Comparison of ENCODE assay signal across 11 cellular contexts in genomic region chr22:40220316-40221054, GRCh38. TPM values are rescaled to one million over a fixed set of nuclear protein-coding genes. Genes with fewer than 3 reads are reported as not detected.
DNase-seq lines count a peak whose midpoint lies in the region; ATAC-seq, FAIRE-seq and TF ChIP-seq lines count a peak whose summit lies in the region.
"Had no signal": no experiment of that assay in that cellular context is flagged by ENCODE, and none has a peak within 500 bp of the region (broad histone marks: within the 10 kb centered on the region; RNA-seq: fewer than 3 reads in every experiment).

No MANE protein-coding gene starts in this region.

- H3K27ac Mint-ChIP-seq in activated naive CD4-positive, alpha-beta T cell treated with anti-CD3 and anti-CD28 coated beads, Interleukin-2, amount 50 U/mL, for 24 hours = peak overlapping the region; percentile 35
- peak overlapping the region in 4 of 6 donors; percentile 52 to 93 (median 73) for H3K27ac Mint-ChIP-seq in naive B cell

- no peaks in the 10 kb centered on the region for H3K27me3 Mint-ChIP-seq in activated naive CD4-positive, alpha-beta T cell treated with anti-CD3 and anti-CD28 coated beads, Interleukin-2, amount 50 U/mL, for 24 hours
- no peaks in the 10 kb centered on the region for H3K27me3 Mint-ChIP-seq in naive B cell

- intact Hi-C loops in upper lobe of right lung (cut with DNase I) = no loop called here

- no peak for TF ChIP-seq CTCF in upper lobe of right lung (IDR thresholded peaks at IDR 0.05)

- H3K9me3 Mint-ChIP-seq in activated naive CD4-positive, alpha-beta T cell treated with anti-CD3 and anti-CD28 coated beads, Interleukin-2, amount 50 U/mL, for 24 hours = no peaks in the 10 kb centered on the region
- H3K9me3 Mint-ChIP-seq in naive B cell = no peaks in the 10 kb centered on the region

- DNase-seq in activated naive CD4-positive, alpha-beta T cell treated with Interleukin-2 at 50 U/mL for 16 hours = no peak
- DNase-seq in naive B cell (no peak), upper lobe of right lung (no peak), NCI-H2227 treated with DMSO at 0.1 percent for 48 hours (lab: John Stamatoyannopoulos, UW) (no peak), NCI-H526 treated with DMSO at 0.1 percent for 48 hours (lab: John Stamatoyannopoulos, UW) (no peak), NOMO-1 treated with dmso at 0.1 percent for 144 hours (lab: John Stamatoyannopoulos, UW; ENCODE audit: unreplicated experiment) (no peak)
- DNase-seq: cerebellar nuclear complex, GF-D8, NCI-H446 had no signal

- no peaks in the 10 kb centered on the region for H3K36me3 Mint-ChIP-seq in activated naive CD4-positive, alpha-beta T cell treated with anti-CD3 and anti-CD28 coated beads, Interleukin-2, amount 50 U/mL, for 24 hours
- H3K36me3 Mint-ChIP-seq in naive B cell = no peaks in the 10 kb centered on the region

- H3K4me3 Mint-ChIP-seq in activated naive CD4-positive, alpha-beta T cell treated with anti-CD3 and anti-CD28 coated beads, Interleukin-2, amount 50 U/mL, for 24 hours = no peak overlapping the region
- no peak overlapping the region for H3K4me3 Mint-ChIP-seq in naive B cell

- ATAC-seq in naive B cell (ENCODE audit: low read depth in 2 of 2) (no peak), upper lobe of right lung (peak; percentile 57)

- peak overlapping the region; percentile 4 for H3K27ac ChIP-seq in upper lobe of right lung

- H3K4me1 ChIP-seq in upper lobe of right lung = peaks cover 41% of the 10 kb centered on the region

- no peaks in the 10 kb centered on the region for H3K9me3 ChIP-seq in upper lobe of right lung

- H3K4me3 ChIP-seq in upper lobe of right lung = no peak overlapping the region

- peak; percentile 21 for FAIRE-seq in endometrium (lab: Jason Lieb, UNC)

- no peaks in the 10 kb centered on the region for H3K27me3 ChIP-seq in upper lobe of right lung

- H3K36me3 ChIP-seq in upper lobe of right lung = no peaks in the 10 kb centered on the region

- H3K4me1 Mint-ChIP-seq in activated naive CD4-positive, alpha-beta T cell treated with anti-CD3 and anti-CD28 coated beads, Interleukin-2, amount 50 U/mL, for 24 hours = peaks cover 87% of the 10 kb centered on the region
- H3K4me1 Mint-ChIP-seq in naive B cell = peaks cover 62 to 77% (median 67%) of the 10 kb centered on the region in 3 donors

RNA-seq across cellular contexts. Expression of gene TNRC6B, which starts 42.8 kb away (rescaled TPM):
- polyA plus RNA-seq in naive B cell (ENCODE audit: low read depth in 6 of 6) = 100 to 1,000 TPM in 4 of 6 donors, 10 to 100 TPM in 2; 37.3 to 171 (median 109) TPM
- total RNA-seq in upper lobe of right lung = 46.4 TPM
